26 cellular contexts compared by ENCODE assay signal in the genomic region with DNA sequence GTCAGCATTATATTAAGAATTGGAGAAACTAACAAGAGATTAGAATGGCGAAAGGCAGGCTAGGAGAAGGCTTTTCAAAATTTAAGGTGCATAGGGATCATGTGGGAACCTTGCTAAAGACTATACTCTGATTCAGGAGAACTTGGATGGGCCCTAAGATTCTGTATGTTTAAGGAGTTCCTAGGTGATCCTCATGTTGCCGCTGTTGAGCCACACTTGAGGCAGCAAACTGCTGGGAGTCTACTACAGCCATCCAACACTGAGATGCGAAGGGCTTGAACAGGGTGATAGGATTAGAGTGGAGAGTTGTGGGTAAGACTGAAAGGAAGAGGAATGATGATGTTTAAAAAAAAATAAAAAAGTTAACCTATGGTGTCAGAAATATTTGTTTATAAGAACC.
"Had no signal": no experiment of that assay in that cellular context is flagged by ENCODE, and none has a peak within 500 bp of the region (broad histone marks: within the 10 kb centered on the region; RNA-seq: fewer than 3 reads in every experiment).

No MANE protein-coding gene starts in this region.

- ATAC-seq: activated naive CD8-positive, alpha-beta T cell treated with anti-CD3 and anti-CD28 coated beads, Interleukin-2, amount 50 U/mL, for 24 hours; lower lobe of right lung; natural killer cell treated with Interleukin-12 subunit alpha and Interleukin-12 subunit beta and Interleukin-15 and Interleukin-18, amount 100 ng/mL, for 72 hours; sciatic nerve; stimulated activated memory B cell treated with anti-CD40 and anti-IgM and Interleukin-4, amounts not matched to agents 10 μg/mL and 1 μg/mL and 100 μg/mL, for 72 hours had no signal

- H3K4me1 Mint-ChIP-seq: activated naive CD4-positive, alpha-beta T cell treated with anti-CD3 and anti-CD28 coated beads, Interleukin-2, amount 10 ng/mL, durations not matched to agents 7 days and 5 days; activated naive CD8-positive, alpha-beta T cell treated with anti-CD3 and anti-CD28 coated beads, Interleukin-2, amount 50 U/mL, for 24 hours; central memory CD8-positive, alpha-beta T cell; mesothelial cell of epicardium; stimulated activated memory B cell treated with anti-CD40 and anti-IgM and Interleukin-4, amounts not matched to agents 10 μg/mL and 1 μg/mL and 100 μg/mL, for 72 hours had no signal

- H3K36me3 Mint-ChIP-seq: activated naive CD4-positive, alpha-beta T cell treated with anti-CD3 and anti-CD28 coated beads, Interleukin-2, amount 10 ng/mL, durations not matched to agents 7 days and 5 days; mesothelial cell of epicardium; natural killer cell treated with Interleukin-12 subunit alpha and Interleukin-12 subunit beta and Interleukin-15 and Interleukin-18, amount 100 ng/mL, for 72 hours; stimulated activated memory B cell treated with anti-CD40 and anti-IgM and Interleukin-4, amounts not matched to agents 10 μg/mL and 1 μg/mL and 100 μg/mL, for 72 hours; type B pancreatic cell had no signal

- H3K9me3 Mint-ChIP-seq: activated naive CD4-positive, alpha-beta T cell treated with anti-CD3 and anti-CD28 coated beads, Interleukin-2, amount 10 ng/mL, durations not matched to agents 7 days and 5 days; activated naive CD8-positive, alpha-beta T cell treated with anti-CD3 and anti-CD28 coated beads, Interleukin-2, amount 50 U/mL, for 24 hours; stimulated activated memory B cell treated with anti-CD40 and anti-IgM and Interleukin-4, amounts not matched to agents 10 μg/mL and 1 μg/mL and 100 μg/mL, for 72 hours had no signal

- H3K27ac ChIP-seq: brain microvascular endothelial cell, colonic mucosa, lower lobe of right lung, neutrophil, parathyroid adenoma, testis had no signal

- H3K9ac ChIP-seq: parathyroid adenoma had no signal

- H3K4me1 ChIP-seq: colonic mucosa, lower lobe of right lung, parathyroid adenoma, testis had no signal

- DNase-seq: activated CD4-positive, CD25-positive, alpha-beta regulatory T cell treated with anti-CD3 and anti-CD28 coated beads, Interleukin-2, amount 50 U/mL, for 72 hours; activated CD8-positive, alpha-beta memory T cell treated with anti-CD3 and anti-CD28 coated beads for 24 hours; activated CD8-positive, alpha-beta memory T cell treated with anti-CD3 and anti-CD28 coated beads, Interleukin-2, amount 50 U/mL, for 48 hours; activated effector memory CD4-positive, alpha-beta T cell treated with Interleukin-2 at 50 U/mL for 16 hours; activated naive CD4-positive, alpha-beta T cell treated with anti-CD3 and anti-CD28 coated beads, Interleukin-2, amount 10 ng/mL, durations not matched to agents 7 days and 5 days; activated naive CD8-positive, alpha-beta T cell treated with anti-CD3 and anti-CD28 coated beads, Interleukin-2, amount 50 U/mL, for 24 hours; activated T-cell treated with anti-CD3 and anti-CD28 coated beads, Interleukin-2, amount 50 U/mL, for 48 hours; aorta; brain microvascular endothelial cell; colonic mucosa; head of caudate nucleus; lower lobe of right lung; stimulated activated CD4-positive, alpha-beta T cell treated with anti-CD3 and anti-CD28 coated beads, Interleukin-4, amount 100 ng/mL, for 4 hours; testis had no signal

- H3K4me3 ChIP-seq: colonic mucosa, lower lobe of right lung, smooth muscle cell, testis had no signal

- H3K27me3 ChIP-seq: brain microvascular endothelial cell, colonic mucosa, neutrophil, testis had no signal

- H3K4me2 ChIP-seq: smooth muscle cell had no signal

- H3K36me3 ChIP-seq: brain microvascular endothelial cell, colonic mucosa, lower lobe of right lung, neutrophil had no signal

- H3K27me3 Mint-ChIP-seq: activated naive CD4-positive, alpha-beta T cell treated with anti-CD3 and anti-CD28 coated beads, Interleukin-2, amount 10 ng/mL, durations not matched to agents 7 days and 5 days; activated naive CD8-positive, alpha-beta T cell treated with anti-CD3 and anti-CD28 coated beads, Interleukin-2, amount 50 U/mL, for 24 hours; central memory CD8-positive, alpha-beta T cell; natural killer cell treated with Interleukin-12 subunit alpha and Interleukin-12 subunit beta and Interleukin-15 and Interleukin-18, amount 100 ng/mL, for 72 hours; stimulated activated memory B cell treated with anti-CD40 and anti-IgM and Interleukin-4, amounts not matched to agents 10 μg/mL and 1 μg/mL and 100 μg/mL, for 72 hours; type B pancreatic cell had no signal

- H2AFZ ChIP-seq: parathyroid adenoma had no signal

- H3K4me3 Mint-ChIP-seq: activated naive CD4-positive, alpha-beta T cell treated with anti-CD3 and anti-CD28 coated beads, Interleukin-2, amount 10 ng/mL, durations not matched to agents 7 days and 5 days; activated naive CD8-positive, alpha-beta T cell treated with anti-CD3 and anti-CD28 coated beads, Interleukin-2, amount 50 U/mL, for 24 hours; central memory CD8-positive, alpha-beta T cell; mesothelial cell of epicardium; natural killer cell treated with Interleukin-12 subunit alpha and Interleukin-12 subunit beta and Interleukin-15 and Interleukin-18, amount 100 ng/mL, for 72 hours; stimulated activated memory B cell treated with anti-CD40 and anti-IgM and Interleukin-4, amounts not matched to agents 10 μg/mL and 1 μg/mL and 100 μg/mL, for 72 hours; type B pancreatic cell had no signal

- FAIRE-seq: endometrium, frontal cortex, keratinocyte had no signal

- H3K27ac Mint-ChIP-seq: activated naive CD4-positive, alpha-beta T cell treated with anti-CD3 and anti-CD28 coated beads, Interleukin-2, amount 10 ng/mL, durations not matched to agents 7 days and 5 days; activated naive CD8-positive, alpha-beta T cell treated with anti-CD3 and anti-CD28 coated beads, Interleukin-2, amount 50 U/mL, for 24 hours; mesothelial cell of epicardium; natural killer cell treated with Interleukin-12 subunit alpha and Interleukin-12 subunit beta and Interleukin-15 and Interleukin-18, amount 100 ng/mL, for 72 hours; stimulated activated memory B cell treated with anti-CD40 and anti-IgM and Interleukin-4, amounts not matched to agents 10 μg/mL and 1 μg/mL and 100 μg/mL, for 72 hours; type B pancreatic cell had no signal

- H3K79me2 ChIP-seq: parathyroid adenoma had no signal

- H3K9me3 ChIP-seq: colonic mucosa, lower lobe of right lung, neutrophil, testis had no signal
